Comparison of ENCODE assay signal across 22 cellular contexts in genomic region chr9:71384343-71384742, GRCh38.
"Had no signal": no experiment of that assay in that cellular context is flagged by ENCODE, and none has a peak within 500 bp of the region (broad histone marks: within the 10 kb centered on the region; RNA-seq: fewer than 3 reads in every experiment).

No MANE protein-coding gene starts in this region.

- FAIRE-seq: astrocyte, endothelial cell of umbilical vein, frontal cortex had no signal

- DNase-seq: activated T-cell treated with anti-CD3 and anti-CD28 coated beads, Interleukin-2, amount 50 U/mL, for 1 hour; colonic mucosa; effector memory CD8-positive, alpha-beta T cell; islet precursor cell; left cardiac atrium; lower lobe of right lung; mesendoderm; mucosa of descending colon; nephron progenitor cell; retina; spleen; stimulated activated CD4-positive, alpha-beta T cell treated with anti-CD3 and anti-CD28 coated beads, Interleukin-4, amount 100 ng/mL, for 1 hour; stimulated activated naive CD8-positive, alpha-beta T cell treated with anti-CD3 and anti-CD28 coated beads, Interleukin-15, Interleukin-2, amounts not matched to agents 100 U/mL and 50 U/mL, for 24 hours; T-helper 9 cell; tibial artery had no signal

- H3K9me3 ChIP-seq: breast epithelium, colonic mucosa, lower lobe of right lung, mucosa of descending colon, spleen, tibial artery had no signal

- H3K27ac ChIP-seq: breast epithelium, colonic mucosa, dorsolateral prefrontal cortex, lower lobe of right lung, spleen, tibial artery had no signal

- H3K4me1 ChIP-seq: breast epithelium, colonic mucosa, lower lobe of right lung, spleen, tibial artery had no signal

- ATAC-seq: effector memory CD8-positive, alpha-beta T cell; esophagus mucosa; left cardiac atrium; lower lobe of right lung; mucosa of descending colon; stimulated activated naive CD8-positive, alpha-beta T cell treated with anti-CD3 and anti-CD28 coated beads, Interleukin-15, Interleukin-2, amounts not matched to agents 100 U/mL and 50 U/mL, for 24 hours; WTC11 had no signal

- H3K4me3 ChIP-seq: breast epithelium, colonic mucosa, dorsolateral prefrontal cortex, lower lobe of right lung, mucosa of descending colon, spleen, tibial artery had no signal

- H3K36me3 ChIP-seq: breast epithelium, colonic mucosa, lower lobe of right lung, spleen, tibial artery had no signal

- H3K27me3 ChIP-seq: breast epithelium, colonic mucosa, spleen, tibial artery had no signal
